ENCODE assay signal across 5 cellular contexts in genomic region chr10:117640406-117640805, GRCh38.
"Had no signal": no experiment of that assay in that cellular context is flagged by ENCODE, and none has a peak within 500 bp of the region (broad histone marks: within the 10 kb centered on the region; RNA-seq: fewer than 3 reads in every experiment).

No MANE protein-coding gene starts in this region.

- H3K27ac ChIP-seq: HL-60, KMS-11 had no signal

- DNase-seq: KBM-7, KG1 had no signal

- H3K4me2 ChIP-seq: KMS-11 had no signal

- FAIRE-seq: HTR-8/SVneo had no signal

- H3K9ac ChIP-seq: KMS-11 had no signal
